ENCODE assay signal across 15 cellular contexts in the genomic region with DNA sequence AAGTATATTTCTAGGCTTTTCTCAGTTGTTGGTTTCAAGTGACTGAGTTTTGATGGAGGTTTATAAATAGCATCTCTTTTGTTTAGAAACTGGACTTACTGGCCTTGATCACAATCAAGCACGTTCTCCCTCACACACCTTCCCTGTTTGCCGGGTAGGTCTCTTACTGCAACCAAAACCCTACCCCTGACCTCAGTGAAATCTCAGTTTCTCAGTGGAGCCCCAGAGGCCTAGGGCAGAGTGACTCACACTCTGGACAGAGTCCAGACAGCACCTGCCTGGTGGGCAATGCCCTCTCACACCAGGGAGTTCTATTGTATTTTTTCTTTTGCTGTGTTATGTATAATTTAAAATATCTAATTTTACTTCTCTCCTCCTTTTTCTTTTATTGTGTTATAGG. TPM values are rescaled to one million over a fixed set of nuclear protein-coding genes. Genes with fewer than 3 reads are reported as not detected.
A peak's percentile ranks its signal among the peaks of the same experiment; 100 is the strongest.
DNase-seq lines count a peak whose midpoint lies in the region; ATAC-seq and TF ChIP-seq lines count a peak whose summit lies in the region.
"Had no signal": no experiment of that assay in that cellular context is flagged by ENCODE, and none has a peak within 500 bp of the region (broad histone marks: within the 10 kb centered on the region; RNA-seq: fewer than 3 reads in every experiment).

No MANE protein-coding gene starts in this region.

- 36% methylated on average over 2 of the region's 2 CpGs for WGBS in prostate gland

- no peaks in the 10 kb centered on the region for H3K4me1 ChIP-seq in prostate gland (replicated peaks)
- H3K4me1 ChIP-seq: upper lobe of left lung had no signal

- no peaks in the 10 kb centered on the region for H3K9me3 ChIP-seq in prostate gland
- H3K9me3 ChIP-seq: upper lobe of left lung had no signal

- no peak for TF ChIP-seq CTCF in GM10266 (IDR thresholded peaks at IDR 0.05; ENCODE audit: control insufficient read depth, insufficient read depth, low read depth, missing control alignments)
- no peak for TF ChIP-seq CTCF in prostate gland (IDR thresholded peaks at IDR 0.05)

- H3K27me3 ChIP-seq in prostate gland (replicated peaks; ENCODE audit: insufficient read depth), result no peaks in the 10 kb centered on the region
- H3K27me3 ChIP-seq: upper lobe of left lung had no signal

- H3K4me3 ChIP-seq in prostate gland, result no peak overlapping the region
- H3K4me3 ChIP-seq: upper lobe of left lung had no signal

- no peak overlapping the region for H3K27ac ChIP-seq in prostate gland
- H3K27ac ChIP-seq: upper lobe of left lung had no signal

- intact Hi-C loops in prostate gland (cut with DNase I), result no loop called here

- DNase-seq in GM10266 (ENCODE audit: extremely low spot score) (peak; percentile 21), M059J (ENCODE audit: low read depth) (peak; percentile 11), prostate gland (ENCODE audit: low spot score) (no peak), NCI-H526 treated with DMSO at 0.1 percent for 48 hours (lab: John Stamatoyannopoulos, UW) (no peak)
- DNase-seq in activated T-cell treated with anti-CD3 and anti-CD28 coated beads, Interleukin-2, amount 50 U/mL, for 48 hours, result no peak
- DNase-seq: activated CD8-positive, alpha-beta T cell treated with anti-CD3 and anti-CD28 coated beads for 36 hours; activated gamma-delta T cell; naive thymus-derived CD8-positive, alpha-beta T cell; NCI-H1092 treated with DMSO at 0.1 percent for 48 hours; NCI-H510A treated with DMSO at 0.1 percent for 48 hours; Right ventricle myocardium superior; upper lobe of left lung had no signal

- no peak for TF ChIP-seq POLR2A in prostate gland (IDR thresholded peaks at IDR 0.05)

- ATAC-seq in GM19438 (IDR thresholded peaks at IDR 0.05; ENCODE audit: low read depth, unreplicated experiment), result peak; percentile 83
- peak; percentile 84 for ATAC-seq in HG02852 (IDR thresholded peaks at IDR 0.05; ENCODE audit: unreplicated experiment)
- no peak for ATAC-seq in HG03097 (IDR thresholded peaks at IDR 0.05; ENCODE audit: low FRiP score, unreplicated experiment)
- ATAC-seq: activated CD8-positive, alpha-beta T cell treated with anti-CD3 and anti-CD28 coated beads for 36 hours; naive thymus-derived CD8-positive, alpha-beta T cell had no signal

- H3K36me3 ChIP-seq in prostate gland, result no peaks in the 10 kb centered on the region
- H3K36me3 ChIP-seq: upper lobe of left lung had no signal

RNA-seq across cellular contexts. Expression of gene EPB41L4B, which starts 48.4 kb away (rescaled TPM):
- 4.7 and 6.5 TPM in 2 replicates for total RNA-seq in M059J (2014; rRNA removed; shearing (Covaris generic))
- 10 to 100 TPM; 13.3 to 15.1 TPM for total RNA-seq in prostate gland
- total RNA-seq: naive thymus-derived CD8-positive, alpha-beta T cell had no signal

Comparison
In these comparisons a context has a peak if more than half of its experiments do, and no peak if none do; other contexts are left out.
1. DNase-seq: peak in GM10266 (single experiment) and M059J (single experiment); none in prostate gland (single experiment), activated T-cell treated with anti-CD3 and anti-CD28 coated beads, Interleukin-2, amount 50 U/mL, for 48 hours (0 of 2) and NCI-H526 treated with DMSO at 0.1 percent for 48 hours (single experiment).